26 cellular contexts compared by ENCODE assay signal in the genomic region with DNA sequence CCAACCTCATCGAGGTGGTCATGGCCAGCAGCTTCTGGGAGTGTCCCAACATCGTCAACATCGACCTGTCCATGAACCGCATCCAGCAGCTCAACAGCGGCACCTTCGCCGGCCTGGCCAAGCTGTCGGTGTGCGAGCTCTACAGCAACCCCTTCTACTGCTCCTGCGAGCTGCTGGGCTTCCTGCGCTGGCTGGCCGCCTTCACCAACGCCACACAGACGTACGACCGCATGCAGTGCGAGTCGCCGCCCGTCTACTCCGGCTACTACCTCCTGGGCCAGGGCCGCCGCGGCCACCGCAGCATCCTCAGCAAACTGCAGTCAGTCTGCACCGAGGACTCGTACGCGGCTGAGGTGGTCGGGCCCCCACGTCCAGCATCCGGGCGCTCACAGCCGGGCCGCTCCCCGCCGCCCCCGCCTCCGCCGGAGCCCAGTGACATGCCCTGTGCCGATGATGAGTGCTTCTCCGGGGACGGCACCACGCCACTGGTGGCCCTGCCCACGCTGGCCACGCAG.
"Had no signal": no experiment of that assay in that cellular context is flagged by ENCODE, and none has a peak within 500 bp of the region (broad histone marks: within the 10 kb centered on the region; RNA-seq: fewer than 3 reads in every experiment).

No MANE protein-coding gene starts in this region.

- H3K27ac Mint-ChIP-seq: naive thymus-derived CD8-positive, alpha-beta T cell; nephron; progenitor cell of endocrine pancreas; stimulated activated effector memory CD8-positive, alpha-beta T cell treated with anti-CD3 and anti-CD28 coated beads, Interleukin-12 subunit alpha, Interleukin-12 subunit beta, amount 100 ng/mL, for 72 hours; stimulated activated naive CD8-positive, alpha-beta T cell treated with anti-CD3 and anti-CD28 coated beads, Interleukin-15, Interleukin-2, amounts not matched to agents 100 ng/mL and 50 ng/mL, for 24 hours had no signal

- H3K4me3 Mint-ChIP-seq: naive thymus-derived CD8-positive, alpha-beta T cell; nephron; neural crest cell; stimulated activated effector memory CD8-positive, alpha-beta T cell treated with anti-CD3 and anti-CD28 coated beads, Interleukin-12 subunit alpha, Interleukin-12 subunit beta, amount 100 ng/mL, for 72 hours; stimulated activated naive CD8-positive, alpha-beta T cell treated with anti-CD3 and anti-CD28 coated beads, Interleukin-15, Interleukin-2, amounts not matched to agents 100 ng/mL and 50 ng/mL, for 24 hours had no signal

- DNase-seq: hypothalamus; left colon; lower lobe of right lung; mammary epithelial cell; mesenchymal stem cell; occipital lobe; ovary; stimulated activated CD4-positive, alpha-beta T cell treated with anti-CD3 and anti-CD28 coated beads, Interleukin-4, amount 100 ng/mL, for 24 hours; stimulated activated naive CD4-positive, alpha-beta T cell; tibial artery; trophoblast cell; upper lobe of right lung had no signal

- H3K27ac ChIP-seq: left lung, lower lobe of right lung, neutrophil, ovary, right atrium auricular region, skin epidermis, suprapubic skin, thoracic aorta, tibial artery, upper lobe of right lung had no signal

- H3K36me3 Mint-ChIP-seq: naive thymus-derived CD8-positive, alpha-beta T cell; stimulated activated effector memory CD8-positive, alpha-beta T cell treated with anti-CD3 and anti-CD28 coated beads, Interleukin-12 subunit alpha, Interleukin-12 subunit beta, amount 100 ng/mL, for 72 hours had no signal

- FAIRE-seq: keratinocyte had no signal

- H3K4me1 Mint-ChIP-seq: neural crest cell had no signal

- H3K27me3 Mint-ChIP-seq: progenitor cell of endocrine pancreas had no signal

- H3K27me3 ChIP-seq: ovary, right atrium auricular region had no signal

- ATAC-seq: left colon; left lung; lower lobe of right lung; naive thymus-derived CD8-positive, alpha-beta T cell; sciatic nerve; stimulated activated effector memory CD8-positive, alpha-beta T cell treated with anti-CD3 and anti-CD28 coated beads, Interleukin-12 subunit alpha, Interleukin-12 subunit beta, amount 100 ng/mL, for 72 hours; upper lobe of right lung had no signal

- H3K9me3 ChIP-seq: left lung, lower lobe of right lung, neutrophil, ovary, right atrium auricular region, suprapubic skin, thoracic aorta, tibial artery, upper lobe of right lung had no signal

- H3K4me3 ChIP-seq: left lung, lower lobe of right lung, ovary, right atrium auricular region, skin epidermis, suprapubic skin, thoracic aorta, tibial artery, upper lobe of right lung had no signal

- H3K9me3 Mint-ChIP-seq: naive thymus-derived CD8-positive, alpha-beta T cell; nephron; neural crest cell; stimulated activated effector memory CD8-positive, alpha-beta T cell treated with anti-CD3 and anti-CD28 coated beads, Interleukin-12 subunit alpha, Interleukin-12 subunit beta, amount 100 ng/mL, for 72 hours; stimulated activated naive CD8-positive, alpha-beta T cell treated with anti-CD3 and anti-CD28 coated beads, Interleukin-15, Interleukin-2, amounts not matched to agents 100 ng/mL and 50 ng/mL, for 24 hours had no signal

- H3K36me3 ChIP-seq: left lung, lower lobe of right lung, neutrophil, ovary, thoracic aorta, tibial artery, upper lobe of right lung had no signal
